Comparison of ENCODE assay signal across 1 cellular context in genomic region chr1:26361605-26362122, GRCh38.
TF ChIP-seq lines count a peak whose summit lies in the region.

No MANE protein-coding gene starts in this region.

TF ChIP-seq in GM12878, 131 proteins besides CTCF, POLR2A, EP300 and RAD21:
- no peak for TF ChIP-seq USF2 (IDR thresholded peaks at IDR 0.05; ENCODE audit: borderline replicate concordance, low read depth, low read length)
- no peak for TF ChIP-seq SRF (IDR thresholded peaks at IDR 0.05; ENCODE audit: low read depth in 2 of 2, low read length in 2 of 2)
- no peak for TF ChIP-seq EGR1 (IDR thresholded peaks at IDR 0.05; ENCODE audit: borderline replicate concordance in 1 of 2, low read depth in 2 of 2, low read length in 2 of 2)
- no peak for TF ChIP-seq SMC3 (IDR thresholded peaks at IDR 0.05; ENCODE audit: borderline replicate concordance, low read length)
- no peak for TF ChIP-seq GATAD2B (conservative IDR thresholded peaks at IDR 0.05; ENCODE audit: low read depth)
- TF ChIP-seq MXI1 (IDR thresholded peaks at IDR 0.05; ENCODE audit: low read depth, low read length): no peak
- TF ChIP-seq TCF7 (IDR thresholded peaks at IDR 0.05; ENCODE audit: borderline replicate concordance): no peak
- TF ChIP-seq EED (IDR thresholded peaks at IDR 0.05; ENCODE audit: low read depth): no peak
- no peak for TF ChIP-seq PKNOX1 (IDR thresholded peaks at IDR 0.05)
- no peak for TF ChIP-seq NFIC (IDR thresholded peaks at IDR 0.05; ENCODE audit: low read depth, low read length)
- no peak for TF ChIP-seq PRDM15 (CRISPR knock-in tag; IDR thresholded peaks at IDR 0.05)
- TF ChIP-seq ZNF274 (IDR thresholded peaks at IDR 0.05; ENCODE audit: insufficient read depth, insufficient read length): no peak
- no peak for TF ChIP-seq NRF1 (conservative IDR thresholded peaks at IDR 0.05; ENCODE audit: low read depth, low read length)
- TF ChIP-seq FOS (IDR thresholded peaks at IDR 0.05; ENCODE audit: borderline replicate concordance, extremely low read depth, insufficient read length): no peak
- TF ChIP-seq TARDBP (IDR thresholded peaks at IDR 0.05; ENCODE audit: borderline replicate concordance): no peak
- TF ChIP-seq KLF5 (IDR thresholded peaks at IDR 0.05; ENCODE audit: partially characterized antibody): no peak
- no peak for TF ChIP-seq MYC (IDR thresholded peaks at IDR 0.05; ENCODE audit: insufficient read depth, insufficient read length, insufficient replicate concordance, low read length, severe bottlenecking)
- no peak for TF ChIP-seq BHLHE40 (IDR thresholded peaks at IDR 0.05; ENCODE audit: borderline replicate concordance in 1 of 2, low read depth in 2 of 2, low read length in 1 of 2)
- no peak for TF ChIP-seq RCOR1 (conservative IDR thresholded peaks at IDR 0.05; ENCODE audit: low read depth, low read length)
- TF ChIP-seq MEF2B (IDR thresholded peaks at IDR 0.05; ENCODE audit: partially characterized antibody, poor library complexity, severe bottlenecking): no peak
